ENCODE assay signal across 8 cellular contexts in the genomic region with DNA sequence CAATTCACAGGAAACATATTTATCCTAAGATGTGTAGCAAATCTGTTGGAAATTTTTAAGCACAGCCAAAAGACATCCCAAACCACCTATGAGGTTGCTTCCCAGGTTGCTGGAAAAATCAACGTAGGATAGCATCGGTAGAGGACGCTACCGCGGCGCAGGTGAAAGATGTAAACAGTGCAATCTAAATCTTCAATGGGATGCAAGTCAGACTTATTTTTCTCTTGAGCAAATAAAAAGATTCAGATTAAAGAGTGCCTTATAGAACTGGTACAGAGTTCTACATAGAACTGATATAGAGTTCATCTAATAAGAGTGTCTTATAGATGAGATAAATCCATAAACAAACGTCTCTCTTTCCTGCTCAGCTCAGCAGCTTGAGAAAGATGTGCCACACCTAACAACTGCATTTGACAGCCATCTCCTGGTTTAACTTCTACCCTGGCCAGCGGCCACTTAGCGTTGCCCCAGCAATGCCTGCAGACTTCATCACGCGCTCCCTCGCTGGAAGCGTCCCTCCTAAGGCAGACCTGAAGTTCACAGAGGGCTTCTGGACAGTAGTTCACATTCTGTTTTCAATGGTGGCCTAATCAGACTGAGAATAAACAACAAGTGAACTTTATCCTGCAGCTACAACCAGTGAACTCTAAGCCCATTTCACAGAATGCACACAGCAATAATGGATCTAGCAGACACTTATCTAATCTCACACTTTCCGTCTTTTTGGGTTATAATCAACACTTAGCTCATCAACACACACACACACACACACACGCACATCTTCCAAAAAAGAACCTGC.
DNase-seq lines count a peak whose midpoint lies in the region; ATAC-seq, FAIRE-seq and TF ChIP-seq lines count a peak whose summit lies in the region.

No MANE protein-coding gene starts in this region.

- H3K9me3 ChIP-seq in kidney (ENCODE audit: control insufficient read depth in 1 of 2, low read length in 2 of 2): no peaks in the 10 kb centered on the region

- no peak for TF ChIP-seq CTCF in HFFc6 (IDR thresholded peaks at IDR 0.05)
- no peak for TF ChIP-seq CTCF in kidney (IDR thresholded peaks at IDR 0.05; ENCODE audit: borderline replicate concordance, extremely low read depth, insufficient read depth)

- peak overlapping the region; percentile 2 to 29 for H3K9ac ChIP-seq in kidney (ENCODE audit: low read length in 2 of 2)

- intact Hi-C loops in activated T-helper 2 cell treated with anti-CD3 and anti-CD28 coated beads, Interferon-gamma antibody, Interleukin-2, Interleukin-4, amounts not matched to agents 10 μg/mL and 5 μg/mL and 100 μg/mL, durations not matched to agents 14 hours and 24 hours and 36 hours (cut with micrococcal nuclease): loop anchor here (1.0 to 2.0 kb wide), 13 partner anchors 7 to 465 kb away; no protein-coding TSS in a partner anchor
- intact Hi-C loops in kidney (cut with DNase I): no loop called here

- peaks cover 73% of the 10 kb centered on the region for H3K4me1 Mint-ChIP-seq in HFFc6 (ENCODE audit: low read depth)
- peaks cover 71% of the 10 kb centered on the region for H3K4me1 Mint-ChIP-seq in activated T-helper 2 cell treated with anti-CD3 and anti-CD28 coated beads, Interferon-gamma antibody, Interleukin-2, Interleukin-4, amounts not matched to agents 10 μg/mL and 5 μg/mL and 100 μg/mL, durations not matched to agents 14 hours and 24 hours and 36 hours (ENCODE audit: low read depth)
- peaks cover 71% of the 10 kb centered on the region for H3K4me1 Mint-ChIP-seq in stimulated activated effector memory CD8-positive, alpha-beta T cell treated with anti-CD3 and anti-CD28 coated beads, Interleukin-12 subunit alpha, Interleukin-12 subunit beta, amount 100 ng/mL, for 72 hours

- ATAC-seq in stimulated activated effector memory CD8-positive, alpha-beta T cell treated with anti-CD3 and anti-CD28 coated beads, Interleukin-12 subunit alpha, Interleukin-12 subunit beta, amount 100 ng/mL, for 72 hours: no peak
- ATAC-seq in HG02610 (IDR thresholded peaks at IDR 0.05; ENCODE audit: unreplicated experiment): no peak
- no peak for ATAC-seq in HG02642 (IDR thresholded peaks at IDR 0.05; ENCODE audit: poor library complexity, unreplicated experiment)

- H3K9me3 Mint-ChIP-seq in HFFc6: no peaks in the 10 kb centered on the region
- H3K9me3 Mint-ChIP-seq in activated T-helper 2 cell treated with anti-CD3 and anti-CD28 coated beads, Interferon-gamma antibody, Interleukin-2, Interleukin-4, amounts not matched to agents 10 μg/mL and 5 μg/mL and 100 μg/mL, durations not matched to agents 14 hours and 24 hours and 36 hours: no peaks in the 10 kb centered on the region
- no peaks in the 10 kb centered on the region for H3K9me3 Mint-ChIP-seq in stimulated activated effector memory CD8-positive, alpha-beta T cell treated with anti-CD3 and anti-CD28 coated beads, Interleukin-12 subunit alpha, Interleukin-12 subunit beta, amount 100 ng/mL, for 72 hours

- FAIRE-seq in kidney (lab: Jason Lieb, UNC): no peak

- H3K4me3 Mint-ChIP-seq in HFFc6: peak overlapping the region; percentile 2; the same call in 1 of the 2 replicates
- H3K4me3 Mint-ChIP-seq in activated T-helper 2 cell treated with anti-CD3 and anti-CD28 coated beads, Interferon-gamma antibody, Interleukin-2, Interleukin-4, amounts not matched to agents 10 μg/mL and 5 μg/mL and 100 μg/mL, durations not matched to agents 14 hours and 24 hours and 36 hours (ENCODE audit: low read depth): peak overlapping the region; percentile 46
- peak overlapping the region; percentile 57 for H3K4me3 Mint-ChIP-seq in stimulated activated effector memory CD8-positive, alpha-beta T cell treated with anti-CD3 and anti-CD28 coated beads, Interleukin-12 subunit alpha, Interleukin-12 subunit beta, amount 100 ng/mL, for 72 hours

- peaks cover 49 to 60% of the 10 kb centered on the region in 2 donors for H3K4me1 ChIP-seq in kidney (ENCODE audit: control insufficient read depth in 1 of 2, insufficient read depth in 1 of 2, low read depth in 1 of 2, low read length in 2 of 2)

- H3K27me3 Mint-ChIP-seq in HFFc6 (ENCODE audit: insufficient read depth): no peaks in the 10 kb centered on the region; the same call in 1 of the 2 replicates
- no peaks in the 10 kb centered on the region for H3K27me3 Mint-ChIP-seq in activated T-helper 2 cell treated with anti-CD3 and anti-CD28 coated beads, Interferon-gamma antibody, Interleukin-2, Interleukin-4, amounts not matched to agents 10 μg/mL and 5 μg/mL and 100 μg/mL, durations not matched to agents 14 hours and 24 hours and 36 hours (ENCODE audit: low read depth)

- DNase-seq in HFFc6 (no peak), kidney (no peak), NCI-H226 (no peak)
- no peak for DNase-seq in activated T-helper 2 cell treated with anti-CD3 and anti-CD28 coated beads, Interferon-gamma antibody, Interleukin-2, Interleukin-4, amounts not matched to agents 10 μg/mL and 5 μg/mL and 100 μg/mL, durations not matched to agents 14 hours and 24 hours and 36 hours (ENCODE audit: low spot score)
- DNase-seq in stimulated activated effector memory CD8-positive, alpha-beta T cell treated with anti-CD3 and anti-CD28 coated beads, Interleukin-12 subunit alpha, Interleukin-12 subunit beta, amount 100 ng/mL, for 72 hours (ENCODE audit: low spot score in 2 of 2): peak in 1 of 2 donors; percentile 59
- no peak for DNase-seq in stimulated activated CD4-positive, alpha-beta T cell treated with anti-CD3 and anti-CD28 coated beads, Interleukin-12 subunit alpha, Interleukin-12 subunit beta, amount 100 ng/mL, for 4 hours

- H3K4me3 ChIP-seq in kidney (ENCODE audit: low read length in 2 of 2): no peak overlapping the region

- no peaks in the 10 kb centered on the region for H3K36me3 ChIP-seq in kidney (ENCODE audit: control insufficient read depth in 1 of 2, insufficient read depth in 2 of 2, low read length in 2 of 2)

- H3K27ac Mint-ChIP-seq in HFFc6: peak overlapping the region; percentile 96
- H3K27ac Mint-ChIP-seq in activated T-helper 2 cell treated with anti-CD3 and anti-CD28 coated beads, Interferon-gamma antibody, Interleukin-2, Interleukin-4, amounts not matched to agents 10 μg/mL and 5 μg/mL and 100 μg/mL, durations not matched to agents 14 hours and 24 hours and 36 hours: peak overlapping the region; percentile 93
- peak overlapping the region; percentile 95 for H3K27ac Mint-ChIP-seq in stimulated activated effector memory CD8-positive, alpha-beta T cell treated with anti-CD3 and anti-CD28 coated beads, Interleukin-12 subunit alpha, Interleukin-12 subunit beta, amount 100 ng/mL, for 72 hours

- H3K27ac ChIP-seq in kidney (ENCODE audit: low read depth in 2 of 2, low read length in 2 of 2): peak overlapping the region; percentile 81 to 86

- no peaks in the 10 kb centered on the region for H3K36me3 Mint-ChIP-seq in HFFc6 (ENCODE audit: low read depth)
- H3K36me3 Mint-ChIP-seq in activated T-helper 2 cell treated with anti-CD3 and anti-CD28 coated beads, Interferon-gamma antibody, Interleukin-2, Interleukin-4, amounts not matched to agents 10 μg/mL and 5 μg/mL and 100 μg/mL, durations not matched to agents 14 hours and 24 hours and 36 hours (ENCODE audit: low read depth): peaks cover 31% of the 10 kb centered on the region
- H3K36me3 Mint-ChIP-seq in stimulated activated effector memory CD8-positive, alpha-beta T cell treated with anti-CD3 and anti-CD28 coated beads, Interleukin-12 subunit alpha, Interleukin-12 subunit beta, amount 100 ng/mL, for 72 hours: peaks cover 18% of the 10 kb centered on the region

Comparison
In these comparisons a context has a peak if more than half of its experiments do, and no peak if none do; other contexts are left out.
1. H3K4me3 Mint-ChIP-seq: peak in every context shown above with its lines; median percentile 57 in stimulated activated effector memory CD8-positive, alpha-beta T cell treated with anti-CD3 and anti-CD28 coated beads, Interleukin-12 subunit alpha, Interleukin-12 subunit beta, amount 100 ng/mL, for 72 hours; 46 in activated T-helper 2 cell treated with anti-CD3 and anti-CD28 coated beads, Interferon-gamma antibody, Interleukin-2, Interleukin-4, amounts not matched to agents 10 μg/mL and 5 μg/mL and 100 μg/mL, durations not matched to agents 14 hours and 24 hours and 36 hours; 2 in HFFc6.